Comparison of ENCODE assay signal across 33 cellular contexts in the genomic region with DNA sequence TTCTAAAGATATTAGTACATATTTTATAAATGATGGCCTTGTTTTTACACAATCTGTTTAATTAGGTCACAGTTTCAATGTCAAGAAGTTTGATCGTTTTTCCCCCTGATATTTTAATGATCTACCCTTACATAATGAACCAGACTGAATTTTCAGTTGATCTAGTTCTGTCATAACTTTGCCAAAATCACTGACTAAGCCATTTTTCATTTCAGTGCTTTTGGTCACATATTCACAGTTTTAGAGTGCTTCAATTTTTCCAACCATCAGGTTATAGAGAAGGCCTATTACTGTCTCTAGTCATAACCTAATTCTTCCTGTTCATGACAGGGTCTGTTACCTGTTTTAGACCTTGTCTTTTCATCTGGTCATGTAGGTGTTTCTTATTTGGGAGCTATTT.
"Had no signal": no experiment of that assay in that cellular context is flagged by ENCODE, and none has a peak within 500 bp of the region (broad histone marks: within the 10 kb centered on the region; RNA-seq: fewer than 3 reads in every experiment).

No MANE protein-coding gene starts in this region.

- H3K27me3 ChIP-seq: adrenal gland, ascending aorta, body of pancreas, brain microvascular endothelial cell, breast epithelium, cardiac muscle cell had no signal

- H3K27ac ChIP-seq: adrenal gland, ascending aorta, body of pancreas, brain microvascular endothelial cell, breast epithelium, cardiac muscle cell had no signal

- H3K4me3 ChIP-seq: adrenal gland, ascending aorta, body of pancreas, breast epithelium, cardiac muscle cell had no signal

- FAIRE-seq: astrocyte, bronchial epithelial cell, colon had no signal

- ATAC-seq: activated naive CD4-positive, alpha-beta T cell treated with anti-CD3 and anti-CD28 coated beads, Interleukin-2, amount 50 U/mL, for 72 hours; activated naive CD8-positive, alpha-beta T cell treated with anti-CD3 and anti-CD28 coated beads, Interleukin-2, amount 50 U/mL, for 24 hours; activated T-cell treated with anti-CD3 and anti-CD28 coated beads, Interleukin-2, amount 50 U/mL, for 4 hours; activated T-cell treated with anti-CD3 and anti-CD28 coated beads, Interleukin-2, amount 50 U/mL, for 72 hours; activated T-helper 17 cell treated with anti-CD3 and anti-CD28 coated beads, Interleukin-2, amount 50 U/mL, for 72 hours; body of pancreas had no signal

- H3K9me3 ChIP-seq: adrenal gland, ascending aorta, body of pancreas had no signal

- DNase-seq: activated effector memory CD4-positive, alpha-beta T cell treated with anti-CD3 and anti-CD28 coated beads, Interleukin-2, amount 50 U/mL, for 16 hours; activated effector memory CD4-positive, alpha-beta T cell treated with Interleukin-2 at 50 U/mL for 16 hours; activated gamma-delta T cell; activated gamma-delta T cell treated with Interleukin-2 at 50 U/mL for 16 hours; activated naive CD4-positive, alpha-beta T cell; activated naive CD4-positive, alpha-beta T cell treated with anti-CD3 and anti-CD28 coated beads for 36 hours; activated naive CD4-positive, alpha-beta T cell treated with anti-CD3 and anti-CD28 coated beads, Interleukin-2, amount 10 ng/mL, durations not matched to agents 7 days and 5 days; activated naive CD4-positive, alpha-beta T cell treated with anti-CD3 and anti-CD28 coated beads, Interleukin-2, amount 50 U/mL, for 16 hours; activated naive CD4-positive, alpha-beta T cell treated with Interleukin-2 at 50 U/mL for 16 hours; activated naive CD8-positive, alpha-beta T cell treated with anti-CD3 and anti-CD28 coated beads for 36 hours; activated naive CD8-positive, alpha-beta T cell treated with anti-CD3 and anti-CD28 coated beads, Interleukin-2, amount 10 ng/mL, durations not matched to agents 7 days and 5 days; activated naive CD8-positive, alpha-beta T cell treated with anti-CD3 and anti-CD28 coated beads, Interleukin-2, amount 50 U/mL, for 24 hours; activated T-cell treated with anti-CD3 and anti-CD28 coated beads, Interleukin-2, amount 50 U/mL, for 4 hours; activated T-cell treated with anti-CD3 and anti-CD28 coated beads, Interleukin-2, amount 50 U/mL, for 48 hours; activated T-cell treated with anti-CD3 and anti-CD28 coated beads, Interleukin-2, amount 50 U/mL, for 72 hours; adrenal gland; amniotic stem cell; amygdala; anterior cingulate cortex; aorta; body of pancreas; brain microvascular endothelial cell; caudate nucleus; central memory CD4-positive, alpha-beta T cell; cerebellar nuclear complex had no signal

- H3K36me3 ChIP-seq: adrenal gland, ascending aorta, brain microvascular endothelial cell, breast epithelium, cardiac muscle cell had no signal

- H3K4me1 ChIP-seq: adrenal gland, ascending aorta, breast epithelium had no signal
